In the genomic region with DNA sequence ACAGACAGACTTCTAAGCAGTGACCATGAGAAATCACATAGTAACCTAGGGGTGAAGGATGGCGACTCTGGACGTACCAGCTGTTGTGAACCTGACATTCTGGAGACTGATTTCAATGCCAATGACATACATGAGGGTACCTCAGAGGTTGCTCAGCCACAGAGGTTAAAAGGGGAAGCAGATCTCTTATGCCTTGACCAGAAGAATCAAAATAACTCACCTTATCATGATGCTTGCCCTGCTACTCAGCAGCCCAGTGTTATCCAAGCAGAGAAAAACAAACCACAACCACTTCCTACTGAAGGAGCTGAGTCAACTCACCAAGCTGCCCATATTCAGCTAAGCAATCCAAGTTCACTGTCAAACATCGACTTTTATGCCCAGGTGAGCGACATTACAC, we compare ENCODE assay signal across 8 cellular contexts. TPM values are rescaled to one million over a fixed set of nuclear protein-coding genes. Genes with fewer than 3 reads are reported as not detected.
DNase-seq lines count a peak whose midpoint lies in the region; ATAC-seq and TF ChIP-seq lines count a peak whose summit lies in the region.

No MANE protein-coding gene starts in this region.

- no peaks in the 10 kb centered on the region for H3K36me3 Mint-ChIP-seq in activated CD8-positive, alpha-beta T cell treated with anti-CD3 and anti-CD28 coated beads, Interleukin-2, amount 10 ng/mL, durations not matched to agents 7 days and 5 days (ENCODE audit: low read depth)
- H3K36me3 Mint-ChIP-seq in glutamatergic neuron (ENCODE audit: unreplicated experiment), result no peaks in the 10 kb centered on the region

- ATAC-seq in GM19455 (IDR thresholded peaks at IDR 0.05; ENCODE audit: unreplicated experiment) (peak; percentile 84), HG03354 (IDR thresholded peaks at IDR 0.05; ENCODE audit: poor library complexity, severe bottlenecking, unreplicated experiment) (peak; percentile 95), left lobe of liver (no peak)
- peak; percentile 88 for ATAC-seq in activated CD8-positive, alpha-beta T cell treated with anti-CD3 and anti-CD28 coated beads, Interleukin-2, amount 10 ng/mL, durations not matched to agents 7 days and 5 days

- POLR2A ChIA-PET in activated CD8-positive, alpha-beta T cell treated with anti-CD3 and anti-CD28 coated beads, Interleukin-2, amount 10 ng/mL, durations not matched to agents 7 days and 5 days (lab: Charles Lee), result no interaction called here

- H3K27me3 Mint-ChIP-seq in activated CD8-positive, alpha-beta T cell treated with anti-CD3 and anti-CD28 coated beads, Interleukin-2, amount 10 ng/mL, durations not matched to agents 7 days and 5 days (ENCODE audit: low read depth), result peaks cover 37% of the 10 kb centered on the region
- H3K27me3 Mint-ChIP-seq in glutamatergic neuron (ENCODE audit: unreplicated experiment), result no peaks in the 10 kb centered on the region

- no peaks in the 10 kb centered on the region for H3K27me3 ChIP-seq in uterus

- H3K4me1 ChIP-seq in uterus, result no peaks in the 10 kb centered on the region

- H3K9me3 ChIP-seq in uterus, result no peaks in the 10 kb centered on the region

- no peaks in the 10 kb centered on the region for H3K9me3 Mint-ChIP-seq in activated CD8-positive, alpha-beta T cell treated with anti-CD3 and anti-CD28 coated beads, Interleukin-2, amount 10 ng/mL, durations not matched to agents 7 days and 5 days (ENCODE audit: insufficient read depth)
- no peaks in the 10 kb centered on the region for H3K9me3 Mint-ChIP-seq in glutamatergic neuron (ENCODE audit: unreplicated experiment)

- TF ChIP-seq CTCF in AG10803 (conservative IDR thresholded peaks at IDR 0.05; ENCODE audit: low read length), result no peak
- no peak for TF ChIP-seq CTCF in uterus (IDR thresholded peaks at IDR 0.05)
- no peak for TF ChIP-seq CTCF in glutamatergic neuron (IDR thresholded peaks at IDR 0.05; ENCODE audit: partially characterized antibody, unreplicated experiment)

- TF ChIP-seq POLR2A in uterus (IDR thresholded peaks at IDR 0.05), result no peak

- DNase-seq in AG10803 (ENCODE audit: low read depth), result peak; percentile 18
- DNase-seq in activated CD8-positive, alpha-beta T cell treated with anti-CD3 and anti-CD28 coated beads, Interleukin-2, amount 10 ng/mL, durations not matched to agents 7 days and 5 days, result peak; percentile 54
- no peak for DNase-seq in AG20443 (ENCODE audit: low spot score)
- no peak for DNase-seq in left lobe of liver (ENCODE audit: low spot score)
- DNase-seq in uterus, result no peak
- no peak for DNase-seq in glutamatergic neuron

- no peak overlapping the region for H3K27ac ChIP-seq in uterus

- no peaks in the 10 kb centered on the region for H3K36me3 ChIP-seq in uterus

- peaks cover 26% of the 10 kb centered on the region for H3K4me1 Mint-ChIP-seq in activated CD8-positive, alpha-beta T cell treated with anti-CD3 and anti-CD28 coated beads, Interleukin-2, amount 10 ng/mL, durations not matched to agents 7 days and 5 days (ENCODE audit: low read depth)
- peaks cover 6% of the 10 kb centered on the region for H3K4me1 Mint-ChIP-seq in glutamatergic neuron (ENCODE audit: low read depth, unreplicated experiment)

- H3K4me3 Mint-ChIP-seq in activated CD8-positive, alpha-beta T cell treated with anti-CD3 and anti-CD28 coated beads, Interleukin-2, amount 10 ng/mL, durations not matched to agents 7 days and 5 days, result no peak overlapping the region
- H3K4me3 Mint-ChIP-seq in glutamatergic neuron (ENCODE audit: unreplicated experiment), result no peak overlapping the region

- H3K27ac Mint-ChIP-seq in activated CD8-positive, alpha-beta T cell treated with anti-CD3 and anti-CD28 coated beads, Interleukin-2, amount 10 ng/mL, durations not matched to agents 7 days and 5 days, result no peak overlapping the region
- no peak overlapping the region for H3K27ac Mint-ChIP-seq in glutamatergic neuron (ENCODE audit: unreplicated experiment)

- intact Hi-C loops in uterus (cut with DNase I; ENCODE audit: low total_unique reads), result no loop called here

- H3K4me3 ChIP-seq in AG10803 (ENCODE audit: low read length), result no peak overlapping the region
- no peak overlapping the region for H3K4me3 ChIP-seq in uterus

- CTCF ChIA-PET in activated CD8-positive, alpha-beta T cell treated with anti-CD3 and anti-CD28 coated beads, Interleukin-2, amount 10 ng/mL, durations not matched to agents 7 days and 5 days (lab: Charles Lee), result interaction anchor here (0.7 to 1.3 kb wide), 6 partner anchors 27 to 190 kb away, joined by 3 to 4 read pairs (median 3); no protein-coding TSS in a partner anchor

RNA-seq across cellular contexts. Expression of a gene that starts 38.0 kb away (rescaled TPM):
- total RNA-seq in activated CD8-positive, alpha-beta T cell treated with anti-CD3 and anti-CD28 coated beads, Interleukin-2, amount 10 ng/mL, durations not matched to agents 7 days and 5 days, result 1 to 10 TPM; 6.5 to 7.0 TPM
- 0.70 TPM for total RNA-seq in left lobe of liver
- total RNA-seq in uterus, result 1 to 10 TPM in 1 of 4 donors, under 1 TPM in 1, not detected in 2; 0.76 to 3.9 TPM
- total RNA-seq in glutamatergic neuron (ENCODE audit: unreplicated experiment), result 13.4 TPM

Comparison
In these comparisons a context has a peak if more than half of its experiments do, and no peak if none do; other contexts are left out.
1. DNase-seq: peak in AG10803 (single experiment) and activated CD8-positive, alpha-beta T cell treated with anti-CD3 and anti-CD28 coated beads, Interleukin-2, amount 10 ng/mL, durations not matched to agents 7 days and 5 days (single experiment); none in AG20443 (single experiment), left lobe of liver (single experiment), uterus (0 of 2) and glutamatergic neuron (single experiment).